ENCODE assay signal across 1 cellular context in the genomic region with DNA sequence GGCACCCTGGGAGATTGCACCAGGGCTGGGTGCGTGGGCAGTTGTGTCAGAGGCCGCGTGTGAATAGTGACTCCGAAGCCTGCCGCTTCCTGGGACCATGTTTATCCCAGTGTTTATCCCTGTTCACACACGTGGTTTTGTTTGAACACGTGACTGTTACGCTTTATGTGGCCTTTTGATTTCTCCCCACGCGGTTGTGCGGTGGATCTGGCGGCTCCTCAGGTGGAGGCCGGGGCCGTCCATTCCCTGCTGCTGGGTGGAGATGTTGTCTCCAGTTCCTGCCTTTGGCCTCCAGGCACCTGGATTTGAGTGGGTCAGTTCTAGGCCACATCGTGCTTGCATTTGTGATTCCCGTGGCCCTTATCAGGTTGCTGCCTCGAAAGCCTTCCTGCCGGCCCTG.
TF ChIP-seq lines count a peak whose summit lies in the region.

No MANE protein-coding gene starts in this region.

TF ChIP-seq in H1, 55 proteins besides CTCF, POLR2A, EP300 and RAD21 (continued from another document):
- TF ChIP-seq, protein P1, sequence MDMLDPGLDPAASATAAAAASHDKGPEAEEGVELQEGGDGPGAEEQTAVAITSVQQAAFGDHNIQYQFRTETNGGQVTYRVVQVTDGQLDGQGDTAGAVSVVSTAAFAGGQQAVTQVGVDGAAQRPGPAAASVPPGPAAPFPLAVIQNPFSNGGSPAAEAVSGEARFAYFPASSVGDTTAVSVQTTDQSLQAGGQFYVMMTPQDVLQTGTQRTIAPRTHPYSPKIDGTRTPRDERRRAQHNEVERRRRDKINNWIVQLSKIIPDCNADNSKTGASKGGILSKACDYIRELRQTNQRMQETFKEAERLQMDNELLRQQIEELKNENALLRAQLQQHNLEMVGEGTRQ (IDR thresholded peaks at IDR 0.05; ENCODE audit: low read length), result no peak
- TF ChIP-seq RXRA (IDR thresholded peaks at IDR 0.05; ENCODE audit: insufficient read depth, low read depth, low read length) (no peak), NANOG (IDR thresholded peaks at IDR 0.05; ENCODE audit: insufficient read depth, low read depth, low read length, poor library complexity, severe bottlenecking) (no peak), PHF8 (conservative IDR thresholded peaks at IDR 0.05; ENCODE audit: low read depth, low read length) (no peak), CBX5 (IDR thresholded peaks at IDR 0.05; ENCODE audit: low read depth, low read length) (no peak), RBBP5 (IDR thresholded peaks at IDR 0.05; ENCODE audit: borderline replicate concordance, low read depth, low read length) (no peak), POU5F1 (IDR thresholded peaks at IDR 0.05; ENCODE audit: low read depth, low read length) (no peak), SAP30 (IDR thresholded peaks at IDR 0.05; ENCODE audit: insufficient read depth, insufficient replicate concordance, low read length) (no peak), JUND (IDR thresholded peaks at IDR 0.05; ENCODE audit: low read length) (no peak), BRCA1 (IDR thresholded peaks at IDR 0.05; ENCODE audit: low read depth, low read length) (no peak), RNF2 (IDR thresholded peaks at IDR 0.05; ENCODE audit: borderline replicate concordance, low read depth, low read length, missing control alignments, poor library complexity, severe bottlenecking) (no peak), EZH2 (IDR thresholded peaks at IDR 0.05; ENCODE audit: low read depth, low read length, severe bottlenecking) (no peak), CBX8 (IDR thresholded peaks at IDR 0.05; ENCODE audit: borderline replicate concordance, low read depth, low read length) (no peak), SUZ12 (IDR thresholded peaks at IDR 0.05; ENCODE audit: low read length) (no peak)
- TF ChIP-seq, protein P2, sequence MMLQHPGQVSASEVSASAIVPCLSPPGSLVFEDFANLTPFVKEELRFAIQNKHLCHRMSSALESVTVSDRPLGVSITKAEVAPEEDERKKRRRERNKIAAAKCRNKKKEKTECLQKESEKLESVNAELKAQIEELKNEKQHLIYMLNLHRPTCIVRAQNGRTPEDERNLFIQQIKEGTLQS (IDR thresholded peaks at IDR 0.05; ENCODE audit: insufficient read depth, low read depth, low read length), result no peak
